Comparison of ENCODE assay signal across 1 cellular context in the genomic region with DNA sequence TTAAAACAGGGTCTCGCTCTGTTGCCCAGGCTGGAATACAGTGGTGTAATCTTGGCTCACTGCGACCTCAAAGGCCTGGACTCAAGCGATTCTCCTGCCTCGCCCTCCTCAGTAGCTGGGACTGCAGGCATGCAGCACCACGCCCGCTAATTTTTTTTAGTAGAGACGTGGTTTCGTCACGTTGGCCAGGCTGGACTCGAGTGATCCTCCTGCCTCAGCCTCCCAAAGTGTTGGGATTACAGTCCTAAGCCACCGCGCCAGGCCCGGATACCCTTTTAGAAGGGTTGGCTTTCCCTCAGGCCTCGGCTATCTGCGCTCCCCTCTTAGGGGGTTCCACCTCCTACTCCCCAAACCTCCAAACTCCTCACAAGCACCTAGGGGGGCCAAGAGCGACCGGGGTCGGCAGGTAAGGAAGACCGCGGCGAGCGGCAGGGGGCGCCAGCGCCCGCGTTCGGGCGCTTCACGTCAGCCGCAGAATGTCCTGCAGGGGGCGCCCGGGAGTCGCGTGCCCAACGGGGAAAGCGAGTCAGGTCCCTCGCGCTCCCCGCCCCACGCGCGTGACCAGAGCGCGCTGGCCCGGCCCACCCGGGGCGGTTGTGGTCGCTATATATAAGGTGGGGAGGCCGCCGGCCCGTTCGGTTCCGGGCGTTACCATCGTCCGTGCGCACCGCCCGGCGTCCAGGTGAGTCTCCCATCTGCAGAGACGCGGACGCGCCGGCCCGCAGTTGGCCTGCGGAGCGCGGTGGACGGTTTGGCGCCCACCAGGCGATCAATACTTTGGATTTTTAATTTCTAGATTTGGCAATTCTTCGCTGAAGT.
TF ChIP-seq lines count a peak whose summit lies in the region.

No MANE protein-coding gene starts in this region.

TF ChIP-seq in HepG2, 621 proteins besides CTCF, POLR2A, EP300 and RAD21 (continued from another document and continues in another):
- TF ChIP-seq ZFP36L1 (CRISPR knock-in tag; IDR thresholded peaks at IDR 0.05) (no peak), NFKB2 (CRISPR knock-in tag; IDR thresholded peaks at IDR 0.05; ENCODE audit: borderline replicate concordance) (peak; percentile 44; the same call in 1 of the 2 replicates), RFX5 (IDR thresholded peaks at IDR 0.05; ENCODE audit: low read depth, low read length) (no peak), BHLHE40 (IDR thresholded peaks at IDR 0.05; ENCODE audit: low read length) (0 out of 2 replicates have a peak, but pooled peaks have one; percentile 8), ZNF777 (CRISPR knock-in tag; IDR thresholded peaks at IDR 0.05) (peak; percentile 68), ZNF598 (CRISPR knock-in tag; IDR thresholded peaks at IDR 0.05; ENCODE audit: borderline replicate concordance) (peak; percentile 45; the same call in 1 of the 2 replicates), HOXA9 (CRISPR knock-in tag; IDR thresholded peaks at IDR 0.05; ENCODE audit: borderline replicate concordance) (no peak), ZZZ3 (CRISPR knock-in tag; IDR thresholded peaks at IDR 0.05; ENCODE audit: borderline replicate concordance) (no peak), GFI1 (CRISPR knock-in tag; IDR thresholded peaks at IDR 0.05; ENCODE audit: borderline replicate concordance) (0 out of 2 replicates have a peak, but pooled peaks have one; percentile 19), RXRA (CRISPR knock-in tag; IDR thresholded peaks at IDR 0.05) (no peak), ZNF687 (CRISPR knock-in tag; IDR thresholded peaks at IDR 0.05) (peak; percentile 82), HNRNPK (IDR thresholded peaks at IDR 0.05; ENCODE audit: low read depth, low read length, poor library complexity, severe bottlenecking) (peak; percentile 62), ARNT2 (CRISPR knock-in tag; IDR thresholded peaks at IDR 0.05; ENCODE audit: low read depth) (0 out of 2 replicates have a peak, but pooled peaks have one; percentile 36), E2F1 (CRISPR knock-in tag; IDR thresholded peaks at IDR 0.05) (no peak), SALL1 (CRISPR knock-in tag; IDR thresholded peaks at IDR 0.05) (peak; percentile 52; the same call in 1 of the 2 replicates), NR2F2 (IDR thresholded peaks at IDR 0.05; ENCODE audit: borderline replicate concordance, low read depth) (no peak), KLF6 (CRISPR knock-in tag; IDR thresholded peaks at IDR 0.05) (no peak), NAIF1 (CRISPR knock-in tag; IDR thresholded peaks at IDR 0.05; ENCODE audit: borderline replicate concordance) (no peak), ZNF530 (CRISPR knock-in tag; IDR thresholded peaks at IDR 0.05; ENCODE audit: low read depth) (no peak), ZNF230 (CRISPR knock-in tag; IDR thresholded peaks at IDR 0.05) (0 out of 2 replicates have a peak, but pooled peaks have one; percentile 56), ZNF580 (CRISPR knock-in tag; IDR thresholded peaks at IDR 0.05; ENCODE audit: borderline replicate concordance, low read depth) (peak; percentile 51; the same call in 1 of the 2 replicates), ZNF784 (CRISPR knock-in tag; IDR thresholded peaks at IDR 0.05; ENCODE audit: borderline replicate concordance) (peak; percentile 40; the same call in 1 of the 2 replicates), CBFB (CRISPR knock-in tag; IDR thresholded peaks at IDR 0.05) (no peak), ZBTB40 (IDR thresholded peaks at IDR 0.05) (no peak), ZBTB40 (CRISPR knock-in tag; IDR thresholded peaks at IDR 0.05) (peak; percentile 45; the same call in 1 of the 2 replicates), EEA1 (CRISPR knock-in tag; IDR thresholded peaks at IDR 0.05; ENCODE audit: borderline replicate concordance) (no peak), ZNF660 (CRISPR knock-in tag; IDR thresholded peaks at IDR 0.05; ENCODE audit: borderline replicate concordance, low read depth) (no peak), BORCS8-MEF2B (CRISPR knock-in tag; IDR thresholded peaks at IDR 0.05) (no peak), TOPORS (CRISPR knock-in tag; IDR thresholded peaks at IDR 0.05) (no peak), PLRG1 (conservative IDR thresholded peaks at IDR 0.05) (no peak)
- TF ChIP-seq, protein P1, sequence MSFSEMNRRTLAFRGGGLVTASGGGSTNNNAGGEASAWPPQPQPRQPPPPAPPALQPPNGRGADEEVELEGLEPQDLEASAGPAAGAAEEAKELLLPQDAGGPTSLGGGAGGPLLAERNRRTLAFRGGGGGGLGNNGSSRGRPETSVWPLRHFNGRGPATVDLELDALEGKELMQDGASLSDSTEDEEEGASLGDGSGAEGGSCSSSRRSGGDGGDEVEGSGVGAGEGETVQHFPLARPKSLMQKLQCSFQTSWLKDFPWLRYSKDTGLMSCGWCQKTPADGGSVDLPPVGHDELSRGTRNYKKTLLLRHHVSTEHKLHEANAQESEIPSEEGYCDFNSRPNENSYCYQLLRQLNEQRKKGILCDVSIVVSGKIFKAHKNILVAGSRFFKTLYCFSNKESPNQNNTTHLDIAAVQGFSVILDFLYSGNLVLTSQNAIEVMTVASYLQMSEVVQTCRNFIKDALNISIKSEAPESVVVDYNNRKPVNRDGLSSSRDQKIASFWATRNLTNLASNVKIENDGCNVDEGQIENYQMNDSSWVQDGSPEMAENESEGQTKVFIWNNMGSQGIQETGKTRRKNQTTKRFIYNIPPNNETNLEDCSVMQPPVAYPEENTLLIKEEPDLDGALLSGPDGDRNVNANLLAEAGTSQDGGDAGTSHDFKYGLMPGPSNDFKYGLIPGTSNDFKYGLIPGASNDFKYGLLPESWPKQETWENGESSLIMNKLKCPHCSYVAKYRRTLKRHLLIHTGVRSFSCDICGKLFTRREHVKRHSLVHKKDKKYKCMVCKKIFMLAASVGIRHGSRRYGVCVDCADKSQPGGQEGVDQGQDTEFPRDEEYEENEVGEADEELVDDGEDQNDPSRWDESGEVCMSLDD (CRISPR knock-in tag; IDR thresholded peaks at IDR 0.05; ENCODE audit: borderline replicate concordance) = no peak
- TF ChIP-seq, protein P2, sequence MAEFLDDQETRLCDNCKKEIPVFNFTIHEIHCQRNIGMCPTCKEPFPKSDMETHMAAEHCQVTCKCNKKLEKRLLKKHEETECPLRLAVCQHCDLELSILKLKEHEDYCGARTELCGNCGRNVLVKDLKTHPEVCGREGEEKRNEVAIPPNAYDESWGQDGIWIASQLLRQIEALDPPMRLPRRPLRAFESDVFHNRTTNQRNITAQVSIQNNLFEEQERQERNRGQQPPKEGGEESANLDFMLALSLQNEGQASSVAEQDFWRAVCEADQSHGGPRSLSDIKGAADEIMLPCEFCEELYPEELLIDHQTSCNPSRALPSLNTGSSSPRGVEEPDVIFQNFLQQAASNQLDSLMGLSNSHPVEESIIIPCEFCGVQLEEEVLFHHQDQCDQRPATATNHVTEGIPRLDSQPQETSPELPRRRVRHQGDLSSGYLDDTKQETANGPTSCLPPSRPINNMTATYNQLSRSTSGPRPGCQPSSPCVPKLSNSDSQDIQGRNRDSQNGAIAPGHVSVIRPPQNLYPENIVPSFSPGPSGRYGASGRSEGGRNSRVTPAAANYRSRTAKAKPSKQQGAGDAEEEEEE (CRISPR knock-in tag; IDR thresholded peaks at IDR 0.05; ENCODE audit: borderline replicate concordance) = no peak
